Comparison of ENCODE assay signal across 11 cellular contexts in genomic region chr5:10201223-10201868, GRCh38. TPM values are rescaled to one million over a fixed set of nuclear protein-coding genes. Genes with fewer than 3 reads are reported as not detected.
DNase-seq lines count a peak whose midpoint lies in the region; ATAC-seq and TF ChIP-seq lines count a peak whose summit lies in the region.
"Had no signal": no experiment of that assay in that cellular context is flagged by ENCODE, and none has a peak within 500 bp of the region (broad histone marks: within the 10 kb centered on the region; RNA-seq: fewer than 3 reads in every experiment).

No MANE protein-coding gene starts in this region.

- DNase-seq in AG10803 (ENCODE audit: low read depth) (no peak), H7 (peak; percentile 52), SK-MEL-5 (ENCODE audit: low read depth, low spot score) (peak; percentile 54), hepatocyte (ENCODE audit: low spot score) (no peak), ureter (ENCODE audit: low spot score) (no peak), NCI-H446 treated with DMSO at 0.1 percent for 48 hours (lab: John Stamatoyannopoulos, UW) (no peak), right cardiac atrium (no peak), vagina (ENCODE audit: extremely low spot score in 2 of 2) (no peak)
- DNase-seq: activated CD4-positive, alpha-beta T cell treated with anti-CD3 and anti-CD28 coated beads, Interleukin-2, amount 50 U/mL, for 1 hour; stimulated activated naive CD8-positive, alpha-beta T cell treated with anti-CD3 and anti-CD28 coated beads, Interleukin-15, Interleukin-2, amounts not matched to agents 100 U/mL and 50 U/mL, for 24 hours had no signal

- no peak overlapping the region for H3K4me2 ChIP-seq in hepatocyte

- TF ChIP-seq POLR2A in vagina (IDR thresholded peaks at IDR 0.05), result no peak

- no peaks in the 10 kb centered on the region for H3K9me2 ChIP-seq in hepatocyte (replicated peaks; ENCODE audit: insufficient read depth)

- H3K4me3 ChIP-seq in AG10803 (ENCODE audit: low read length) (no peak overlapping the region), H7 (ENCODE audit: insufficient read depth, low read depth, low read length) (no peak overlapping the region), hepatocyte (no peak overlapping the region), right cardiac atrium (ENCODE audit: low read length) (no peak overlapping the region), vagina (no peak overlapping the region)

- in situ Hi-C loops in SK-MEL-5 (cut with HindIII; ENCODE audit: low pct_unique_long_range_greater_than_20kb, low sequenced_read_pairs), result no loop called here

- WGBS in hepatocyte (ENCODE audit: low lambda C conversion rate, missing lambda C conversion rate), result 58% methylated on average over 4 of the region's 4 CpGs
- 55% methylated on average over 4 of the region's 4 CpGs for WGBS in right cardiac atrium

- H3K27ac ChIP-seq in hepatocyte, result no peak overlapping the region
- no peak overlapping the region for H3K27ac ChIP-seq in right cardiac atrium (ENCODE audit: low read length)
- no peak overlapping the region for H3K27ac ChIP-seq in vagina

- H3K4me1 ChIP-seq in hepatocyte (ENCODE audit: insufficient read depth) (no peaks in the 10 kb centered on the region), right cardiac atrium (ENCODE audit: control insufficient read depth, insufficient read depth, low read length) (no peaks in the 10 kb centered on the region), vagina (no peaks in the 10 kb centered on the region)

- H3K79me2 ChIP-seq in hepatocyte, result no peaks in the 10 kb centered on the region

- no peaks in the 10 kb centered on the region for H4K20me1 ChIP-seq in hepatocyte (ENCODE audit: insufficient read depth, poor library complexity, severe bottlenecking)

- intact Hi-C loops in right cardiac atrium (cut with DNase I), result no loop called here
- intact Hi-C loops in vagina (cut with DNase I), result no loop called here

- H2AFZ ChIP-seq in hepatocyte, result no peak overlapping the region

- peak; percentile 28; the same call in 1 of the 2 replicates for TF ChIP-seq CTCF in AG10803 (conservative IDR thresholded peaks at IDR 0.05; ENCODE audit: low read length)
- peak; percentile 21 for TF ChIP-seq CTCF in hepatocyte (IDR thresholded peaks at IDR 0.05; ENCODE audit: poor library complexity)
- TF ChIP-seq CTCF in vagina (IDR thresholded peaks at IDR 0.05), result no peak

- no peaks in the 10 kb centered on the region for H3K9me3 ChIP-seq in hepatocyte (ENCODE audit: low read depth)
- H3K9me3 ChIP-seq in right cardiac atrium (ENCODE audit: control insufficient read depth, low read length), result peaks cover 2% of the 10 kb centered on the region
- no peaks in the 10 kb centered on the region for H3K9me3 ChIP-seq in vagina

- ATAC-seq in right cardiac atrium, result no peak
- ATAC-seq: sciatic nerve; stimulated activated naive CD8-positive, alpha-beta T cell treated with anti-CD3 and anti-CD28 coated beads, Interleukin-15, Interleukin-2, amounts not matched to agents 100 U/mL and 50 U/mL, for 24 hours had no signal

- H3K36me3 ChIP-seq in H7 (replicated peaks; ENCODE audit: control insufficient read depth, insufficient read depth, low read length) (no peaks in the 10 kb centered on the region; the same call in 1 of the 2 replicates), hepatocyte (replicated peaks; ENCODE audit: insufficient read depth, low read depth) (no peaks in the 10 kb centered on the region), vagina (no peaks in the 10 kb centered on the region)

- no peaks in the 10 kb centered on the region for H3K27me3 ChIP-seq in H7 (ENCODE audit: control insufficient read depth, insufficient read depth, low read length)
- no peaks in the 10 kb centered on the region for H3K27me3 ChIP-seq in hepatocyte
- no peaks in the 10 kb centered on the region for H3K27me3 ChIP-seq in right cardiac atrium (ENCODE audit: control insufficient read depth, insufficient read depth)
- no peaks in the 10 kb centered on the region for H3K27me3 ChIP-seq in vagina

RNA-seq across cellular contexts. Expression of gene ATPSCKMT, which starts 48.3 kb away (rescaled TPM):
- 11.9 and 14.5 TPM in 2 replicates for total RNA-seq in H7 (2014; rRNA removed; shearing (Covaris generic))
- total RNA-seq in SK-MEL-5 (2014; rRNA removed; shearing (Covaris generic)), result 33.8 and 40.7 TPM in 2 replicates
- polyA plus RNA-seq in SK-MEL-5 (2015; cell fraction: cytosol; rRNA removed), result 18.6 and 25.7 TPM in 2 replicates
- polyA plus RNA-seq in SK-MEL-5 (2015; cell fraction: nucleus; rRNA removed), result 28.5 and 49.4 TPM in 2 replicates
- total RNA-seq in hepatocyte (32.3 and 33.8 TPM in 2 replicates), ureter (27.4 TPM), right cardiac atrium (10 to 100 TPM; 11.5 to 25.2 (median 15.4) TPM), vagina (26.0 TPM)
- polyA plus RNA-seq in hepatocyte (10.3 and 12.3 TPM in 2 replicates), right cardiac atrium (15.7 TPM)

RNA-seq across cellular contexts. Expression of gene CCT5, which starts 48.7 kb away (rescaled TPM):
- total RNA-seq in H7 (2014; rRNA removed; shearing (Covaris generic)), result 994 and 1,018 TPM in 2 replicates
- 1,160 and 1,344 TPM in 2 replicates for total RNA-seq in SK-MEL-5 (2014; rRNA removed; shearing (Covaris generic))
- 659 and 725 TPM in 2 replicates for polyA plus RNA-seq in SK-MEL-5 (2015; cell fraction: cytosol; rRNA removed)
- polyA plus RNA-seq in SK-MEL-5 (2015; cell fraction: nucleus; rRNA removed), result 532 and 577 TPM in 2 replicates
- total RNA-seq in hepatocyte (282 and 288 TPM in 2 replicates), ureter (158 TPM), right cardiac atrium (100 to 1,000 TPM in 2 of 4 donors, 10 to 100 TPM in 2; 84.0 to 103 (median 98.1) TPM), vagina (83.2 TPM)
- polyA plus RNA-seq in hepatocyte (182 and 203 TPM in 2 replicates), right cardiac atrium (98.9 TPM)

Comparison
In these comparisons a context has a peak if more than half of its experiments do, and no peak if none do; other contexts are left out.
1. DNase-seq: peak in H7 (single experiment) and SK-MEL-5 (single experiment); none in AG10803 (single experiment), hepatocyte (single experiment), ureter (single experiment), NCI-H446 treated with DMSO at 0.1 percent for 48 hours (single experiment), right cardiac atrium (0 of 3) and vagina (0 of 2).
2. CTCF ChIP-seq: peak in AG10803 (single experiment) and hepatocyte (single experiment); none in vagina (0 of 3).